In genomic region chr12:104590002-104590401, GRCh38 we compare ENCODE assay signal across 22 cellular contexts.
A peak's percentile ranks its signal among the peaks of the same experiment; 100 is the strongest.
DNase-seq lines count a peak whose midpoint lies in the region; ATAC-seq and TF ChIP-seq lines count a peak whose summit lies in the region.
"Had no signal": no experiment of that assay in that cellular context is flagged by ENCODE, and none has a peak within 500 bp of the region (broad histone marks: within the 10 kb centered on the region; RNA-seq: fewer than 3 reads in every experiment).

No MANE protein-coding gene starts in this region.

- H3K4me1 ChIP-seq in RWPE2 (ENCODE audit: insufficient read depth, poor library complexity, severe bottlenecking): peaks cover 48% of the 10 kb centered on the region
- H3K4me1 ChIP-seq: Peyer's patch had no signal

- no peaks in the 10 kb centered on the region for H3K9me3 ChIP-seq in RWPE2 (ENCODE audit: severe bottlenecking)
- H3K9me3 ChIP-seq: Peyer's patch had no signal

- H3K36me3 ChIP-seq in RWPE2 (ENCODE audit: low read depth): no peaks in the 10 kb centered on the region
- H3K36me3 ChIP-seq: Peyer's patch had no signal

- TF ChIP-seq CTCF in RWPE2 (IDR thresholded peaks at IDR 0.05; ENCODE audit: poor library complexity, severe bottlenecking): no peak
- no peak for TF ChIP-seq CTCF in chondrocyte (IDR thresholded peaks at IDR 0.05)

- no peak overlapping the region for H3K4me3 Mint-ChIP-seq in chondrocyte (ENCODE audit: unreplicated experiment)
- H3K4me3 Mint-ChIP-seq: GM23338, H9, HFFc6 had no signal

- H3K27me3 ChIP-seq in RWPE2 (ENCODE audit: insufficient read depth, poor library complexity, severe bottlenecking): no peaks in the 10 kb centered on the region
- H3K27me3 ChIP-seq: Peyer's patch had no signal

- no peak for ATAC-seq in RWPE2 (ENCODE audit: low read depth)
- ATAC-seq in HG02981 (IDR thresholded peaks at IDR 0.05; ENCODE audit: unreplicated experiment): no peak
- ATAC-seq: GM23338, SK-N-SH treated with all-trans-retinoic acid at 6 μM for 48 hours had no signal

- H3K27ac ChIP-seq in RWPE2 (ENCODE audit: poor library complexity, severe bottlenecking): peak overlapping the region; percentile 99
- H3K27ac ChIP-seq: 22Rv1, KMS-11, Peyer's patch had no signal

- H3K4me1 Mint-ChIP-seq in chondrocyte (ENCODE audit: low read depth): peaks cover 39% of the 10 kb centered on the region

- no peak overlapping the region for H3K27ac Mint-ChIP-seq in chondrocyte (ENCODE audit: unreplicated experiment)
- H3K27ac Mint-ChIP-seq: GM23338, H9, HFFc6 had no signal

- H3K36me3 Mint-ChIP-seq in chondrocyte (ENCODE audit: low read depth): no peaks in the 10 kb centered on the region

- peak; percentile 28 for DNase-seq in DMS 273 (lab: John Stamatoyannopoulos, UW; ENCODE audit: unreplicated experiment)
- no peak for DNase-seq in DMS 273 treated with DMSO at 0.1 percent for 48 hours (lab: John Stamatoyannopoulos, UW)
- DNase-seq in NCI-H2171 (lab: John Stamatoyannopoulos, UW): peak; percentile 57
- no peak for DNase-seq in RWPE2 (ENCODE audit: low spot score)
- DNase-seq in mesenteric fat pad (ENCODE audit: low spot score): peak; percentile 20
- no peak for DNase-seq in chondrocyte (ENCODE audit: low spot score)
- DNase-seq in Ammon's horn (ENCODE audit: low spot score): no peak
- DNase-seq: ACHN, H9, HFFc6, IMR-90, NCI-H1092, NCI-H1417 treated with DMSO at 0.1 percent for 48 hours, NCI-H1694 treated with DMSO at 0.1 percent for 48 hours, NCI-H2081, NCI-H526, Peyer's patch had no signal

- H3K27me3 Mint-ChIP-seq in chondrocyte (ENCODE audit: low read depth): no peaks in the 10 kb centered on the region

- no peaks in the 10 kb centered on the region for H3K9me3 Mint-ChIP-seq in chondrocyte (ENCODE audit: low read depth)
- H3K9me3 Mint-ChIP-seq: GM23338, H9, HFFc6 had no signal

- H3K4me3 ChIP-seq in RWPE2 (ENCODE audit: severe bottlenecking): no peak overlapping the region
- H3K4me3 ChIP-seq: GM23338, Peyer's patch had no signal

Comparison
In these comparisons a context has a peak if more than half of its experiments do, and no peak if none do; other contexts are left out.
1. DNase-seq: peak in DMS 273 (single experiment), NCI-H2171 (single experiment) and mesenteric fat pad (single experiment); none in DMS 273 treated with DMSO at 0.1 percent for 48 hours (single experiment), RWPE2 (single experiment), chondrocyte (single experiment) and Ammon's horn (single experiment).